In genomic region chr7:49878627-49879026, GRCh38 we compare ENCODE assay signal across 22 cellular contexts.
"Had no signal": no experiment of that assay in that cellular context is flagged by ENCODE, and none has a peak within 500 bp of the region (broad histone marks: within the 10 kb centered on the region; RNA-seq: fewer than 3 reads in every experiment).

No MANE protein-coding gene starts in this region.

- H3K4me3 Mint-ChIP-seq: activated naive CD8-positive, alpha-beta T cell treated with anti-CD3 and anti-CD28 coated beads for 36 hours; activated T-cell treated with anti-CD3 and anti-CD28 coated beads, Interleukin-2, amount 50 U/mL, for 4 hours; naive B cell; neural crest cell; WTC11 had no signal

- H3K9me3 Mint-ChIP-seq: activated naive CD8-positive, alpha-beta T cell treated with anti-CD3 and anti-CD28 coated beads for 36 hours; activated T-cell treated with anti-CD3 and anti-CD28 coated beads, Interleukin-2, amount 50 U/mL, for 4 hours; neural crest cell had no signal

- H3K9me3 ChIP-seq: lower lobe of right lung, spleen, thyroid gland, upper lobe of right lung had no signal

- H3K4me1 ChIP-seq: lower lobe of right lung, spleen, thyroid gland, upper lobe of right lung had no signal

- H3K36me3 ChIP-seq: lower lobe of right lung, spleen, thyroid gland, upper lobe of right lung had no signal

- H3K27me3 ChIP-seq: spleen, thyroid gland, upper lobe of right lung had no signal

- H3K4me3 ChIP-seq: coronary artery, lower lobe of right lung, spleen, thyroid gland, upper lobe of right lung had no signal

- H3K27ac ChIP-seq: coronary artery, lower lobe of right lung, spleen, thyroid gland, upper lobe of right lung had no signal

- H3K4me1 Mint-ChIP-seq: activated naive CD8-positive, alpha-beta T cell treated with anti-CD3 and anti-CD28 coated beads for 36 hours; naive B cell; neural crest cell had no signal

- ATAC-seq: activated T-cell treated with anti-CD3 and anti-CD28 coated beads, Interleukin-2, amount 50 U/mL, for 4 hours; lower lobe of right lung; sciatic nerve; upper lobe of right lung; WTC11 had no signal

- H3K36me3 Mint-ChIP-seq: activated naive CD8-positive, alpha-beta T cell treated with anti-CD3 and anti-CD28 coated beads for 36 hours; naive B cell had no signal

- DNase-seq: activated CD4-positive, alpha-beta T cell treated with anti-CD3 and anti-CD28 coated beads, Interleukin-2, amount 50 U/mL, for 4 hours; activated CD8-positive, alpha-beta memory T cell treated with anti-CD3 and anti-CD28 coated beads for 24 hours; activated CD8-positive, alpha-beta memory T cell treated with anti-CD3 and anti-CD28 coated beads, Interleukin-2, amount 50 U/mL, for 48 hours; activated naive CD4-positive, alpha-beta T cell treated with Interleukin-2 at 50 U/mL for 16 hours; activated naive CD8-positive, alpha-beta T cell treated with anti-CD3 and anti-CD28 coated beads for 36 hours; activated T-cell treated with anti-CD3 and anti-CD28 coated beads, Interleukin-2, amount 50 U/mL, for 4 hours; cerebellar nuclear complex; foreskin fibroblast; kidney; lower lobe of right lung; naive B cell; occipital lobe; spleen; stimulated activated CD4-positive, alpha-beta T cell treated with anti-CD3 and anti-CD28 coated beads, Interleukin-4, amount 100 ng/mL, for 1 hour; stimulated activated naive CD4-positive, alpha-beta T cell; T1000; thyroid gland; upper lobe of right lung had no signal

- H3K27ac Mint-ChIP-seq: activated naive CD8-positive, alpha-beta T cell treated with anti-CD3 and anti-CD28 coated beads for 36 hours; naive B cell; WTC11 had no signal
